10 cellular contexts compared by ENCODE assay signal in genomic region chr5:82019342-82020138, GRCh38. TPM values are rescaled to one million over a fixed set of nuclear protein-coding genes. Genes with fewer than 3 reads are reported as not detected.
DNase-seq lines count a peak whose midpoint lies in the region; ATAC-seq and TF ChIP-seq lines count a peak whose summit lies in the region.
"Had no signal": no experiment of that assay in that cellular context is flagged by ENCODE, and none has a peak within 500 bp of the region (broad histone marks: within the 10 kb centered on the region; RNA-seq: fewer than 3 reads in every experiment).

No MANE protein-coding gene starts in this region.

- H3K9ac ChIP-seq in Loucy (ENCODE audit: low read depth, low read length, poor library complexity, severe bottlenecking), result peak overlapping the region; percentile 36

- H3K4me1 ChIP-seq in Loucy (ENCODE audit: insufficient read depth, low read length, poor library complexity, severe bottlenecking) (peaks cover 19% of the 10 kb centered on the region), transverse colon (peaks cover 0 to 4% (median 0%) of the 10 kb centered on the region in 4 donors), stomach (peaks cover 0 to 5% (median 0%) of the 10 kb centered on the region in 4 donors)

- H3K4me2 ChIP-seq in Loucy (ENCODE audit: low read depth, low read length, poor library complexity, severe bottlenecking), result no peak overlapping the region

- H4K20me1 ChIP-seq in Loucy (ENCODE audit: insufficient read depth, low read length, poor library complexity, severe bottlenecking), result no peaks in the 10 kb centered on the region

- in situ Hi-C loops in transverse colon (cut with MboI; ENCODE audit: low pct_ligation_motif_present in 1 of 4, low pct_unique_long_range_greater_than_20kb in 1 of 4, low sequenced_read_pairs in 3 of 4), result no loop called here

- intact Hi-C loops in transverse colon (cut with DNase I; ENCODE audit: low total_unique reads) (no loop called here), stomach (cut with DNase I; ENCODE audit: low total_unique reads) (no loop called here)

- TF ChIP-seq POLR2A in transverse colon (IDR thresholded peaks at IDR 0.05) (no peak), stomach (IDR thresholded peaks at IDR 0.05) (no peak)

- H3K4me3 ChIP-seq in Loucy (ENCODE audit: low read length, poor library complexity, severe bottlenecking), result no peak overlapping the region
- no peak overlapping the region for H3K4me3 ChIP-seq in transverse colon
- no peak overlapping the region for H3K4me3 ChIP-seq in stomach
- H3K4me3 ChIP-seq: smooth muscle cell had no signal

- TF ChIP-seq EP300 in transverse colon (IDR thresholded peaks at IDR 0.05; ENCODE audit: low read depth) (no peak), stomach (IDR thresholded peaks at IDR 0.05) (no peak)

- H3K36me3 ChIP-seq in Loucy (ENCODE audit: insufficient read depth, low read length), result no peaks in the 10 kb centered on the region
- H3K36me3 ChIP-seq in transverse colon, result no peaks in the 10 kb centered on the region
- H3K36me3 ChIP-seq in stomach, result no peaks in the 10 kb centered on the region

- TF ChIP-seq CTCF in Loucy (conservative IDR thresholded peaks at IDR 0.05; ENCODE audit: low read length) (no peak), transverse colon (IDR thresholded peaks at IDR 0.05) (no peak), stomach (IDR thresholded peaks at IDR 0.05) (no peak)

- H3K27ac ChIP-seq in transverse colon (no peak overlapping the region), stomach (no peak overlapping the region)

- no peaks in the 10 kb centered on the region for H3F3A ChIP-seq in Loucy (ENCODE audit: low read depth)

- H3K9me3 ChIP-seq in Loucy (ENCODE audit: insufficient read depth, low read depth, low read length), result peaks cover 4% of the 10 kb centered on the region; the same call in 1 of the 2 replicates
- H3K9me3 ChIP-seq in transverse colon, result peaks cover 0 to 11% of the 10 kb centered on the region in 2 donors
- H3K9me3 ChIP-seq in stomach, result no peaks in the 10 kb centered on the region

- H3K79me2 ChIP-seq in Loucy (ENCODE audit: insufficient read depth, low read length), result no peaks in the 10 kb centered on the region

- WGBS in transverse colon (ENCODE audit: low coverage in 1 of 2), 2 donors, result 81% methylated on average over 5 of the region's 5 CpGs; no CpG with 5 or more reads in 1 of the 2 donors
- 68 to 76% (median 73%) methylated on average over 5 of the region's 5 CpGs for WGBS in stomach, 5 donors

- H3K27me3 ChIP-seq in Loucy (ENCODE audit: insufficient read depth, low read length, poor library complexity, severe bottlenecking) (no peaks in the 10 kb centered on the region), transverse colon (no peaks in the 10 kb centered on the region), stomach (no peaks in the 10 kb centered on the region)

- no peak for ATAC-seq in HG02885 (IDR thresholded peaks at IDR 0.05; ENCODE audit: poor library complexity, unreplicated experiment)

- H2AFZ ChIP-seq in Loucy (ENCODE audit: low read length), result no peak overlapping the region

- H3K9me2 ChIP-seq in Loucy (replicated peaks; ENCODE audit: low read depth, low read length), result no peaks in the 10 kb centered on the region

- peak; percentile 9 for DNase-seq in CD1c-positive myeloid dendritic cell (ENCODE audit: extremely low spot score)
- peak; percentile 14 to 28 for DNase-seq in NOMO-1 (lab: John Stamatoyannopoulos, UW; ENCODE audit: unreplicated experiment in 2 of 2)
- DNase-seq in left kidney (ENCODE audit: low read depth, low spot score), result peak; percentile 24
- DNase-seq in transverse colon, result no peak
- DNase-seq in stomach, result no peak
- no peak for DNase-seq in NCI-H1436 treated with DMSO at 0.1 percent for 48 hours (lab: John Stamatoyannopoulos, UW)
- DNase-seq: NCI-H1436 had no signal

RNA-seq across cellular contexts. Expression of gene ATG10, which starts 47.7 kb away (rescaled TPM):
- total RNA-seq in transverse colon (10 to 100 TPM in 1 of 4 donors, 1 to 10 TPM in 1, not detected in 2; 8.4 to 10.6 TPM), stomach (10 to 100 TPM in 2 of 5 donors, 1 to 10 TPM in 2, under 1 TPM in 1; 0.58 to 16.5 (median 3.5) TPM)
- polyA plus RNA-seq in stomach, result 1 to 10 TPM; 2.4 to 8.6 (median 5.1) TPM

Comparison
In these comparisons a context has a peak if more than half of its experiments do, and no peak if none do; other contexts are left out.
1. DNase-seq: peak in CD1c-positive myeloid dendritic cell (single experiment), NOMO-1 (2 of 2) and left kidney (single experiment); none in transverse colon (single experiment), stomach (single experiment) and NCI-H1436 treated with DMSO at 0.1 percent for 48 hours (single experiment).